8 cellular contexts compared by ENCODE assay signal in the genomic region with DNA sequence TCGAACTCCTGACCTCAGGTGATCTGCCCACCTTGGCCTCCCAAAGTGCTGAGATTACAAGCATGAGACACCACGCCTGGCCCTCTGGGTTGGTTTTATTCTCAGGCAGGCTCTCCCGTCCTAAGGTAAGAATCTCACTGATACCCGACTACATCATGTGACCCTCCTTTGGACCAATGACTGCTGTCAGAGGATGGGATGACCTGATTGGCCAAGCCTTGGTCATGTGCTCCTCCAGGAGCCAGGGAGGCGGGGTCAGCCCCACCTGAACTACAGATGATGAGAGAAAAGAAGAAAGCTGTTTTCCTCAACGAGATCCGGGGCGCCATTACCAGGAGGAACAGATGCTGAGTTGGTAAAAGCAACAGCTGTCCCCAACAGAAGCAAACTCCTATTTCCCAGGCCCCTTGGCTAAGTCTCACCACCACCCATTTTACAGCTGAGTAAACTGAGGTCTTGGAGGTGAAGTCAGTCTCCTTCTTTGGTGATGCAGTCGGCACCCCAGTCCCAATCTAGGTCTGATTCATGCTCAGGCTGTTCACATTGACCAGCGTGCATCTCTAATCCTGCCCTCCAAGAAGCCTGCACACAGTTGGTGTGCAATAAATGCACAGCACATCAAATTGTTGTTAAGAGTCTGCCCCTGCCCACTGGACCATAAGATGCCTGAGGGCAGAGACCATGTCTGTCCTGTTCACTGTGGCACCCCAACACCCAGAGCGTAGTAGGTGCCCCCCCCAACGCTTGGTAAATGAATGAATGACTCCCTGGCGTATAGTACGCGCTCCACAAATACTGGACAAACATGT.
DNase-seq lines count a peak whose midpoint lies in the region; ATAC-seq and TF ChIP-seq lines count a peak whose summit lies in the region.

No MANE protein-coding gene starts in this region.

- H3K4me1 ChIP-seq in colonic mucosa (peaks cover 18% of the 10 kb centered on the region), ovary (ENCODE audit: insufficient read depth) (peaks cover 12% of the 10 kb centered on the region)

- DNase-seq in NAMALWA (ENCODE audit: low spot score) (peak; percentile 91), colonic mucosa (peak; percentile 36), ovary (no peak), lower leg skin (ENCODE audit: low spot score in 2 of 2) (no peak)
- no peak for DNase-seq in T-helper 2 cell treated with Interferon-gamma antibody and Interleukin-4, amounts not matched to agents 5 μg/mL and 100 μg/mL, for 36 hours (ENCODE audit: low spot score)
- DNase-seq in stimulated activated effector memory CD8-positive, alpha-beta T cell treated with anti-CD3 and anti-CD28 coated beads, Interleukin-12 subunit alpha, Interleukin-12 subunit beta, amount 100 ng/mL, for 72 hours (ENCODE audit: low spot score in 2 of 2), result no peak

- no peaks in the 10 kb centered on the region for H3K9me3 ChIP-seq in colonic mucosa
- H3K9me3 ChIP-seq in ovary, result no peaks in the 10 kb centered on the region

- H3K27me3 Mint-ChIP-seq in T-helper 2 cell treated with Interferon-gamma antibody and Interleukin-4, amounts not matched to agents 5 μg/mL and 100 μg/mL, for 36 hours (ENCODE audit: low read depth), result peaks cover 26% of the 10 kb centered on the region

- TF ChIP-seq CTCF in colonic mucosa (IDR thresholded peaks at IDR 0.05) (no peak), ovary (IDR thresholded peaks at IDR 0.05) (no peak), lower leg skin (IDR thresholded peaks at IDR 0.05) (no peak)

- H3K9ac ChIP-seq in colonic mucosa (ENCODE audit: low read depth in 2 of 2, low read length in 2 of 2), result no peak overlapping the region

- H3K27me3 ChIP-seq in colonic mucosa, result no peaks in the 10 kb centered on the region
- H3K27me3 ChIP-seq in ovary, result no peaks in the 10 kb centered on the region

- peaks cover 4% of the 10 kb centered on the region for H3K4me1 Mint-ChIP-seq in T-helper 2 cell treated with Interferon-gamma antibody and Interleukin-4, amounts not matched to agents 5 μg/mL and 100 μg/mL, for 36 hours (ENCODE audit: low read depth)
- H3K4me1 Mint-ChIP-seq in stimulated activated effector memory CD8-positive, alpha-beta T cell treated with anti-CD3 and anti-CD28 coated beads, Interleukin-12 subunit alpha, Interleukin-12 subunit beta, amount 100 ng/mL, for 72 hours, result peaks cover 21% of the 10 kb centered on the region

- H3K9me3 Mint-ChIP-seq in T-helper 2 cell treated with Interferon-gamma antibody and Interleukin-4, amounts not matched to agents 5 μg/mL and 100 μg/mL, for 36 hours, result no peaks in the 10 kb centered on the region
- no peaks in the 10 kb centered on the region for H3K9me3 Mint-ChIP-seq in stimulated activated effector memory CD8-positive, alpha-beta T cell treated with anti-CD3 and anti-CD28 coated beads, Interleukin-12 subunit alpha, Interleukin-12 subunit beta, amount 100 ng/mL, for 72 hours

- H3K36me3 Mint-ChIP-seq in T-helper 2 cell treated with Interferon-gamma antibody and Interleukin-4, amounts not matched to agents 5 μg/mL and 100 μg/mL, for 36 hours (ENCODE audit: low read depth), result no peaks in the 10 kb centered on the region
- no peaks in the 10 kb centered on the region for H3K36me3 Mint-ChIP-seq in stimulated activated effector memory CD8-positive, alpha-beta T cell treated with anti-CD3 and anti-CD28 coated beads, Interleukin-12 subunit alpha, Interleukin-12 subunit beta, amount 100 ng/mL, for 72 hours

- no peak for TF ChIP-seq POLR2A in ovary (IDR thresholded peaks at IDR 0.05)
- no peak for TF ChIP-seq POLR2A in lower leg skin (IDR thresholded peaks at IDR 0.05)

- H3K4me3 ChIP-seq in colonic mucosa (no peak overlapping the region), skin epidermis (no peak overlapping the region), ovary (no peak overlapping the region), lower leg skin (ENCODE audit: low read depth, poor library complexity, severe bottlenecking) (no peak overlapping the region)

- H3K4me3 Mint-ChIP-seq in T-helper 2 cell treated with Interferon-gamma antibody and Interleukin-4, amounts not matched to agents 5 μg/mL and 100 μg/mL, for 36 hours, result no peak overlapping the region
- H3K4me3 Mint-ChIP-seq in stimulated activated effector memory CD8-positive, alpha-beta T cell treated with anti-CD3 and anti-CD28 coated beads, Interleukin-12 subunit alpha, Interleukin-12 subunit beta, amount 100 ng/mL, for 72 hours, result no peak overlapping the region

- WGBS in ovary, 3 donors, result 90 to 92% (median 91%) methylated on average over 15 of the region's 15 CpGs
- WGBS in lower leg skin, 2 donors, result 95% methylated on average over 15 of the region's 15 CpGs

- peak; percentile 58 for ATAC-seq in GM19025 (IDR thresholded peaks at IDR 0.05; ENCODE audit: low read depth, unreplicated experiment)
- ATAC-seq in stimulated activated effector memory CD8-positive, alpha-beta T cell treated with anti-CD3 and anti-CD28 coated beads, Interleukin-12 subunit alpha, Interleukin-12 subunit beta, amount 100 ng/mL, for 72 hours, result no peak

- TF ChIP-seq EP300 in ovary (IDR thresholded peaks at IDR 0.05), result no peak

- no peak overlapping the region for H3K27ac Mint-ChIP-seq in T-helper 2 cell treated with Interferon-gamma antibody and Interleukin-4, amounts not matched to agents 5 μg/mL and 100 μg/mL, for 36 hours
- H3K27ac Mint-ChIP-seq in stimulated activated effector memory CD8-positive, alpha-beta T cell treated with anti-CD3 and anti-CD28 coated beads, Interleukin-12 subunit alpha, Interleukin-12 subunit beta, amount 100 ng/mL, for 72 hours, result no peak overlapping the region

- intact Hi-C loops in colonic mucosa (cut with DNase I), result no loop called here
- intact Hi-C loops in ovary (cut with DNase I), result loop anchor here in 1 of 4 donors (5.0 kb wide), 1 partner anchor 178 kb away; a partner anchor contains a TSS
- intact Hi-C loops in lower leg skin (cut with DNase I; ENCODE audit: low total_unique reads), result no loop called here

- H3K36me3 ChIP-seq in colonic mucosa (no peaks in the 10 kb centered on the region), ovary (no peaks in the 10 kb centered on the region)

- H3K27ac ChIP-seq in colonic mucosa, result peak overlapping the region; percentile 62
- peak overlapping the region in 14 of 21 experiments; percentile 9 to 85 (median 68) for H3K27ac ChIP-seq in skin epidermis
- H3K27ac ChIP-seq in ovary, result peak overlapping the region in 1 of 2 donors; percentile 78

Comparison
In these comparisons a context has a peak if more than half of its experiments do, and no peak if none do; other contexts are left out.
1. DNase-seq: peak in NAMALWA (single experiment) and colonic mucosa (single experiment); none in T-helper 2 cell treated with Interferon-gamma antibody and Interleukin-4, amounts not matched to agents 5 μg/mL and 100 μg/mL, for 36 hours (single experiment), stimulated activated effector memory CD8-positive, alpha-beta T cell treated with anti-CD3 and anti-CD28 coated beads, Interleukin-12 subunit alpha, Interleukin-12 subunit beta, amount 100 ng/mL, for 72 hours (0 of 2), ovary (0 of 5) and lower leg skin (0 of 2).